18 cellular contexts compared by ENCODE assay signal in genomic region chr16:78291642-78292041, GRCh38.
A peak's percentile ranks its signal among the peaks of the same experiment; 100 is the strongest.
DNase-seq lines count a peak whose midpoint lies in the region; ATAC-seq and TF ChIP-seq lines count a peak whose summit lies in the region.
"Had no signal": no experiment of that assay in that cellular context is flagged by ENCODE, and none has a peak within 500 bp of the region (broad histone marks: within the 10 kb centered on the region; RNA-seq: fewer than 3 reads in every experiment).

No MANE protein-coding gene starts in this region.

- H3K79me2 ChIP-seq in mesendoderm (ENCODE audit: control insufficient read depth, insufficient read depth, low read length) = no peaks in the 10 kb centered on the region

- H3K36me3 ChIP-seq in mesendoderm (ENCODE audit: control insufficient read depth, insufficient read depth, low read length) (no peaks in the 10 kb centered on the region), thoracic aorta (no peaks in the 10 kb centered on the region)
- H3K36me3 ChIP-seq: BLaER1 had no signal

- H2AK5ac ChIP-seq in mesendoderm (ENCODE audit: low read length) = no peak overlapping the region

- no peak overlapping the region for H3K4me2 ChIP-seq in mesendoderm (ENCODE audit: low read length)
- H3K4me2 ChIP-seq: BLaER1, KMS-11 had no signal

- no peaks in the 10 kb centered on the region for H3K27me3 ChIP-seq in mesendoderm (ENCODE audit: insufficient read depth, low read length, poor library complexity)
- H3K27me3 ChIP-seq in thoracic aorta (replicated peaks; ENCODE audit: insufficient read depth) = no peaks in the 10 kb centered on the region
- H3K27me3 ChIP-seq: BLaER1 had no signal

- no peaks in the 10 kb centered on the region for H3K9me3 ChIP-seq in thoracic aorta
- H3K9me3 ChIP-seq: BLaER1 had no signal

- no peak overlapping the region for H2BK120ac ChIP-seq in mesendoderm (ENCODE audit: low read depth, low read length)

- TF ChIP-seq CTCF in chondrocyte (IDR thresholded peaks at IDR 0.05) (no peak), thoracic aorta (IDR thresholded peaks at IDR 0.05) (no peak)

- H3K9ac ChIP-seq in mesendoderm (ENCODE audit: low read length) = no peak overlapping the region
- H3K9ac ChIP-seq: BLaER1, KMS-11 had no signal

- H3K18ac ChIP-seq in mesendoderm (ENCODE audit: low read length) = peak overlapping the region; percentile 45

- no peak overlapping the region for H4K5ac ChIP-seq in mesendoderm (ENCODE audit: low read length)

- CTCF ChIA-PET in activated CD4-positive, alpha-beta memory T cell treated with anti-CD3 and anti-CD28 coated beads, Interleukin-2, amount 10 ng/mL, durations not matched to agents 7 days and 5 days (lab: Charles Lee) = no interaction called here

- H3K4me3 Mint-ChIP-seq in chondrocyte (ENCODE audit: unreplicated experiment) = no peak overlapping the region
- H3K4me3 Mint-ChIP-seq in activated CD4-positive, alpha-beta memory T cell treated with anti-CD3 and anti-CD28 coated beads, Interleukin-2, amount 10 ng/mL, durations not matched to agents 7 days and 5 days = no peak overlapping the region
- H3K4me3 Mint-ChIP-seq: CD8-positive, alpha-beta memory T cell had no signal

- no peaks in the 10 kb centered on the region for H3K27me3 Mint-ChIP-seq in chondrocyte (ENCODE audit: low read depth)
- H3K27me3 Mint-ChIP-seq in activated CD4-positive, alpha-beta memory T cell treated with anti-CD3 and anti-CD28 coated beads, Interleukin-2, amount 10 ng/mL, durations not matched to agents 7 days and 5 days = no peaks in the 10 kb centered on the region
- H3K27me3 Mint-ChIP-seq: CD8-positive, alpha-beta memory T cell had no signal

- H3K9me3 Mint-ChIP-seq in chondrocyte (ENCODE audit: low read depth) = no peaks in the 10 kb centered on the region
- no peaks in the 10 kb centered on the region for H3K9me3 Mint-ChIP-seq in activated CD4-positive, alpha-beta memory T cell treated with anti-CD3 and anti-CD28 coated beads, Interleukin-2, amount 10 ng/mL, durations not matched to agents 7 days and 5 days

- peak; percentile 57 for ATAC-seq in thoracic aorta (ENCODE audit: insufficient number of reproducible peaks, low FRiP score, low read depth)

- WGBS in mesendoderm (ENCODE audit: extremely low coverage, insufficient coverage, low lambda C conversion rate) = no CpG with 5 or more reads among the region's 5 CpGs

- no peak overlapping the region for H3K23ac ChIP-seq in mesendoderm (ENCODE audit: low read length)

- no peak overlapping the region for H4K8ac ChIP-seq in mesendoderm (ENCODE audit: low read depth, low read length)

- no peak overlapping the region for H3K4me3 ChIP-seq in mesendoderm (ENCODE audit: low read length)
- peak overlapping the region; percentile 36 for H3K4me3 ChIP-seq in thoracic aorta
- H3K4me3 ChIP-seq: BLaER1 had no signal

- peak overlapping the region; percentile 81 for H3K27ac Mint-ChIP-seq in chondrocyte (ENCODE audit: unreplicated experiment)
- H3K27ac Mint-ChIP-seq in activated CD4-positive, alpha-beta memory T cell treated with anti-CD3 and anti-CD28 coated beads, Interleukin-2, amount 10 ng/mL, durations not matched to agents 7 days and 5 days = no peak overlapping the region
- H3K27ac Mint-ChIP-seq: CD8-positive, alpha-beta memory T cell had no signal

- H2BK5ac ChIP-seq in mesendoderm (ENCODE audit: low read length) = no peak overlapping the region

- H3K56ac ChIP-seq in mesendoderm (ENCODE audit: low read length) = no peak overlapping the region

- H3K4ac ChIP-seq in mesendoderm (ENCODE audit: low read depth, low read length) = no peak overlapping the region

- no peak overlapping the region for H3K27ac ChIP-seq in mesendoderm (ENCODE audit: low read depth, low read length)
- peak overlapping the region; percentile 18 to 46 for H3K27ac ChIP-seq in thoracic aorta
- H3K27ac ChIP-seq: BLaER1, KMS-11 had no signal

- H3K36me3 Mint-ChIP-seq in chondrocyte (ENCODE audit: low read depth) = no peaks in the 10 kb centered on the region
- no peaks in the 10 kb centered on the region for H3K36me3 Mint-ChIP-seq in activated CD4-positive, alpha-beta memory T cell treated with anti-CD3 and anti-CD28 coated beads, Interleukin-2, amount 10 ng/mL, durations not matched to agents 7 days and 5 days (ENCODE audit: low read depth)

- peaks cover 2% of the 10 kb centered on the region for H3K4me1 ChIP-seq in mesendoderm (ENCODE audit: control insufficient read depth, low read depth, low read length)
- H3K4me1 ChIP-seq in thoracic aorta (ENCODE audit: control insufficient read depth in 1 of 2, low read depth in 2 of 2) = peaks cover 0 to 26% of the 10 kb centered on the region in 2 donors
- H3K4me1 ChIP-seq: BLaER1 had no signal

- H2BK15ac ChIP-seq in mesendoderm (replicated peaks; ENCODE audit: low read depth) = peak overlapping the region; percentile 57

- DNase-seq in NCI-H1092 treated with DMSO at 0.1 percent for 48 hours (lab: John Stamatoyannopoulos, UW) = peak; percentile 27
- DNase-seq in NCI-H1092 (lab: John Stamatoyannopoulos, UW) = no peak
- no peak for DNase-seq in chondrocyte (ENCODE audit: low spot score)
- no peak for DNase-seq in mesendoderm
- no peak for DNase-seq in thoracic aorta (ENCODE audit: low spot score)
- DNase-seq in activated CD4-positive, alpha-beta memory T cell treated with anti-CD3 and anti-CD28 coated beads, Interleukin-2, amount 10 ng/mL, durations not matched to agents 7 days and 5 days = no peak
- no peak for DNase-seq in germinal center (ENCODE audit: low spot score)
- no peak for DNase-seq in OCI-M1 (lab: John Stamatoyannopoulos, UW)
- DNase-seq: 8988T; CD8-positive, alpha-beta memory T cell; EL; H7; NCI-H187 treated with DMSO at 0.1 percent for 48 hours; NCI-H2171; NCI-H510A; NCI-H82 had no signal

- peaks cover 56% of the 10 kb centered on the region for H3K4me1 Mint-ChIP-seq in chondrocyte (ENCODE audit: low read depth)
- H3K4me1 Mint-ChIP-seq in activated CD4-positive, alpha-beta memory T cell treated with anti-CD3 and anti-CD28 coated beads, Interleukin-2, amount 10 ng/mL, durations not matched to agents 7 days and 5 days = no peaks in the 10 kb centered on the region
- H3K4me1 Mint-ChIP-seq: CD8-positive, alpha-beta memory T cell had no signal

- POLR2A ChIA-PET in activated CD4-positive, alpha-beta memory T cell treated with anti-CD3 and anti-CD28 coated beads, Interleukin-2, amount 10 ng/mL, durations not matched to agents 7 days and 5 days (lab: Charles Lee) = no interaction called here

- H3K79me1 ChIP-seq in mesendoderm (ENCODE audit: low read length) = no peaks in the 10 kb centered on the region
